In the genomic region with DNA sequence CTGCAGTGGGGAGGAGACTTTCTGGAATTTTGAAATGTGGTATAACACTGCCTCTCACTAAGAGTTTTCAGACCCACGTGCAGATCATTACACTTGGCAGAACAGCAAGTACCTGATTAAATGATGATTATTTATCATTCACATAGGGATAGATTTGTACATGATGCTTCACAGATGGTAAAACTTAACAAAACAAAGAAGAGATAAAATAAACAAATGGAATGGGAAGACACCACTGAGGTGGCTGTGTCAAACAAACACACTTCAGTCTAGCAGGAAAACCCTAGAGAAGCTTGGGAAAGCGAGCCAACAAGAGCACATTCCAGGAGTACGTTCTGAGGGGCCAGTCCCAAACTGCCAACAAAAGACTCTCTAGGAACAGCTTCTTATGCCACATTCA, we compare ENCODE assay signal across 11 cellular contexts. TPM values are rescaled to one million over a fixed set of nuclear protein-coding genes. Genes with fewer than 3 reads are reported as not detected.
DNase-seq lines count a peak whose midpoint lies in the region; TF ChIP-seq lines count a peak whose summit lies in the region.
"Had no signal": no experiment of that assay in that cellular context is flagged by ENCODE, and none has a peak within 500 bp of the region (broad histone marks: within the 10 kb centered on the region; RNA-seq: fewer than 3 reads in every experiment).

No MANE protein-coding gene starts in this region.

- no peak overlapping the region for H3K27ac ChIP-seq in OCI-LY1 (ENCODE audit: low read depth, low read length, poor library complexity, severe bottlenecking)
- H3K27ac ChIP-seq: 22Rv1, neutrophil had no signal

- no peaks in the 10 kb centered on the region for H3K9me2 ChIP-seq in OCI-LY1 (ENCODE audit: low read depth, low read length)

- peak overlapping the region; percentile 100 for H3K4me3 ChIP-seq in OCI-LY1 (ENCODE audit: low read depth, low read length, poor library complexity, severe bottlenecking)
- H3K4me3 ChIP-seq in endocrine pancreas (ENCODE audit: control insufficient read depth, insufficient read depth, low read length), result peak overlapping the region; percentile 74

- H3K27me3 ChIP-seq in OCI-LY1 (ENCODE audit: insufficient read depth, low read length) (no peaks in the 10 kb centered on the region), endocrine pancreas (ENCODE audit: control insufficient read depth, insufficient read depth, low read length) (no peaks in the 10 kb centered on the region)

- H3K4me2 ChIP-seq in OCI-LY1 (ENCODE audit: low read length), result peak overlapping the region; percentile 98

- H3K9ac ChIP-seq in OCI-LY1 (ENCODE audit: low read length), result peak overlapping the region; percentile 93; the same call in 1 of the 2 replicates
- H3K9ac ChIP-seq in endocrine pancreas (ENCODE audit: control insufficient read depth, insufficient read depth, low read length), result no peak overlapping the region

- H3K27ac Mint-ChIP-seq in progenitor cell of endocrine pancreas, result no peak overlapping the region

- H3K4me1 Mint-ChIP-seq in progenitor cell of endocrine pancreas (ENCODE audit: low read depth), result peaks cover 17% of the 10 kb centered on the region

- no peaks in the 10 kb centered on the region for H3K9me3 Mint-ChIP-seq in progenitor cell of endocrine pancreas (ENCODE audit: low read depth)

- H3K79me2 ChIP-seq in OCI-LY1 (ENCODE audit: insufficient read depth, low read length), result peaks cover 14% of the 10 kb centered on the region; the same call in 1 of the 2 replicates

- H3K36me3 ChIP-seq in OCI-LY1 (ENCODE audit: insufficient read depth, low read length) (peaks cover 43% of the 10 kb centered on the region; the same call in 1 of the 2 replicates), endocrine pancreas (ENCODE audit: control insufficient read depth, insufficient read depth, low read length) (no peaks in the 10 kb centered on the region)

- H3K9me3 ChIP-seq in OCI-LY1 (ENCODE audit: low read length), result no peaks in the 10 kb centered on the region
- no peaks in the 10 kb centered on the region for H3K9me3 ChIP-seq in endocrine pancreas (ENCODE audit: control insufficient read depth, low read length)
- H3K9me3 ChIP-seq: neutrophil had no signal

- no peaks in the 10 kb centered on the region for H3F3A ChIP-seq in OCI-LY1 (ENCODE audit: insufficient read depth, low read length)

- peaks cover 8% of the 10 kb centered on the region for H3K36me3 Mint-ChIP-seq in progenitor cell of endocrine pancreas (ENCODE audit: insufficient read depth)

- DNase-seq in DMS79 (lab: John Stamatoyannopoulos, UW) (peak; percentile 21), DMS79 treated with DMSO at 0.1 percent for 48 hours (lab: John Stamatoyannopoulos, UW) (no peak), progenitor cell of endocrine pancreas (ENCODE audit: low spot score, unreplicated experiment) (no peak), GM10266 (ENCODE audit: extremely low spot score) (no peak), GF-D8 (lab: John Stamatoyannopoulos, UW) (no peak), cerebellum (ENCODE audit: low spot score) (no peak)
- DNase-seq: effector CD4-positive, alpha-beta T cell had no signal

- H3K27me3 Mint-ChIP-seq in progenitor cell of endocrine pancreas, result peaks cover 3% of the 10 kb centered on the region

- no peak overlapping the region for H2AFZ ChIP-seq in OCI-LY1 (ENCODE audit: low read length)

- H3K4me1 ChIP-seq in OCI-LY1 (ENCODE audit: insufficient read depth, low read length, severe bottlenecking) (peaks cover 19% of the 10 kb centered on the region), endocrine pancreas (ENCODE audit: control insufficient read depth, insufficient read depth, low read length) (peaks cover 7% of the 10 kb centered on the region)

- TF ChIP-seq CTCF in OCI-LY1 (IDR thresholded peaks at IDR 0.05; ENCODE audit: low read length) (no peak), progenitor cell of endocrine pancreas (IDR thresholded peaks at IDR 0.05; ENCODE audit: unreplicated experiment) (no peak), GM10266 (IDR thresholded peaks at IDR 0.05; ENCODE audit: control insufficient read depth, insufficient read depth, low read depth, missing control alignments) (no peak)

- no peaks in the 10 kb centered on the region for H4K20me1 ChIP-seq in OCI-LY1 (ENCODE audit: insufficient read depth, low read length)

- H3K4me3 Mint-ChIP-seq in progenitor cell of endocrine pancreas (ENCODE audit: low read depth), result peak overlapping the region; percentile 91

RNA-seq across cellular contexts. Expression of a gene that starts 1.8 kb away (rescaled TPM):
- total RNA-seq in progenitor cell of endocrine pancreas (25.1 and 28.2 TPM in 2 replicates), cerebellum (14.7 TPM)
